15 cellular contexts compared by ENCODE assay signal in the genomic region with DNA sequence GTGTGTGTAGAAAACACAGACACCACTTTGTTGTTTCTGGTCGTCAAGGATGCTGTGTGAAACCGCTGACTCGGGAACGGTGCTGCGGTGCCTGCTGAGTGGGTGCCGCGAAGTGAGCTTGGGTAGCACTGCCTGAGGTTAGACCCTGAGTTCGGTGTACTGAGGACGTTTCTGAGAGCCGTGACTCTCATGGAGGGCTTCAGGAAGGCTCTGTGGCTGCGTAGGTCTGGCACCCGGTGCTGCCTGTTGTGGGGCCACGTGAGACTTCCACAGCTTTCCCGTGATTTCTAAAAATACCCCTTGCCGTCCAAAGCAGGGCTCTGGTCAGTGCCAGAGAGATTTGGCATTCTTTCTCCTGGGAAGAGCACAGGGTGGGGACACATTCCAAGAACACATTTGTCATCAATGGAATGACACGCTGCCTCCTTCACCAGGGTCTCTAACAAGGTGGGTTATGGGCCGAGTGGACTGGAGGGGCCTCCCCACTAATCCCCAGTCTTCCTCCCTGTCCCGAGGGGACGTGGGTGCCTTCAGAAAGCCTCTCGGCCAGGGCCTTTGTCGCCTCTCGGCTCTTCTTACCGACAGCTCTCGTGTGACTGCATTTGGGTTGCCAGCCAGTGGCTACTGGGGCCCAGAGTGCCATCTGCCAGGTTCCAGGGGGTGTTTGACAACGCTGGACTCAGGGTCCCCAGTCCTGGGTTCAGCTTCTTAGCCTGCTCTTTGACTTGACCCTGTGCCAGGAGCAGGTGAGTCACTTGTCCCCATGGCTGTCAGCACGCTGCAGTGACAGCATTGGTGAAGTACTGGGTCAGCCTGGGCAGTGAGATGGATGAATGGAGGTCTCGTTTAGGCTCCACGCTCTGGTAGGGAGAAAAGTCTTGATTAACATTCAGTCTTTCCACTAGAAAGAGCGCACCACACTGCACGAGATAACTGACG.
DNase-seq lines count a peak whose midpoint lies in the region; TF ChIP-seq lines count a peak whose summit lies in the region.
"Had no signal": no experiment of that assay in that cellular context is flagged by ENCODE, and none has a peak within 500 bp of the region (broad histone marks: within the 10 kb centered on the region; RNA-seq: fewer than 3 reads in every experiment).

No MANE protein-coding gene starts in this region.

- peak; percentile 58 for DNase-seq in HT-29 (ENCODE audit: low spot score)
- peak; percentile 90 for DNase-seq in coronary artery (ENCODE audit: low spot score)
- no peak for DNase-seq in NCI-H2196 (lab: John Stamatoyannopoulos, UW; ENCODE audit: unreplicated experiment)
- DNase-seq in foreskin melanocyte, result no peak
- DNase-seq in activated CD4-positive, alpha-beta memory T cell treated with anti-CD3 and anti-CD28 coated beads for 36 hours, result no peak
- DNase-seq: activated CD4-positive, alpha-beta T cell treated with anti-CD3 and anti-CD28 coated beads, Interleukin-2, amount 50 U/mL, for 48 hours; DMS153; effector memory CD8-positive, alpha-beta T cell; NCI-H1417 treated with DMSO at 0.1 percent for 48 hours; NK-92 treated with Interleukin-12 subunit alpha and Interleukin-12 subunit beta, amount 100 ng/mL, for 24 hours; stimulated activated CD4-positive, alpha-beta T cell treated with anti-CD3 and anti-CD28 coated beads, Interleukin-4, amount 100 ng/mL, for 1 hour had no signal

- TF ChIP-seq CTCF in coronary artery (IDR thresholded peaks at IDR 0.05), result no peak

- no peak overlapping the region for H3K4me3 Mint-ChIP-seq in activated CD4-positive, alpha-beta memory T cell treated with anti-CD3 and anti-CD28 coated beads for 36 hours
- H3K4me3 Mint-ChIP-seq: activated naive CD4-positive, alpha-beta T cell treated with anti-CD3 and anti-CD28 coated beads, Interleukin-2, amount 50 U/mL, for 24 hours; effector memory CD8-positive, alpha-beta T cell; natural killer cell treated with Interleukin-12 subunit alpha and Interleukin-12 subunit beta and Interleukin-15 and Interleukin-18, amount 100 ng/mL, for 72 hours had no signal

- no peaks in the 10 kb centered on the region for H3K9me3 ChIP-seq in mesodermal cell (ENCODE audit: control insufficient read depth, low read length)

- peaks cover 36% of the 10 kb centered on the region for H3K36me3 ChIP-seq in mesodermal cell (ENCODE audit: control insufficient read depth, insufficient read depth, low read length)

- H3K4me1 Mint-ChIP-seq in activated CD4-positive, alpha-beta memory T cell treated with anti-CD3 and anti-CD28 coated beads for 36 hours (ENCODE audit: low read depth), result peaks cover 37% of the 10 kb centered on the region

- CTCF ChIA-PET in activated CD4-positive, alpha-beta memory T cell treated with anti-CD3 and anti-CD28 coated beads for 36 hours (lab: Charles Lee), result interaction anchor here (1.1 kb wide), 1 partner anchor 15 kb away, joined by 3 read pairs; no protein-coding TSS in a partner anchor

- H3K27me3 Mint-ChIP-seq in activated CD4-positive, alpha-beta memory T cell treated with anti-CD3 and anti-CD28 coated beads for 36 hours, result no peaks in the 10 kb centered on the region
- H3K27me3 Mint-ChIP-seq: activated naive CD4-positive, alpha-beta T cell treated with anti-CD3 and anti-CD28 coated beads, Interleukin-2, amount 50 U/mL, for 24 hours; effector memory CD8-positive, alpha-beta T cell; natural killer cell treated with Interleukin-12 subunit alpha and Interleukin-12 subunit beta and Interleukin-15 and Interleukin-18, amount 100 ng/mL, for 72 hours had no signal

- H3K27ac ChIP-seq in coronary artery, result peak overlapping the region; percentile 92 to 99
- peak overlapping the region; percentile 98 for H3K27ac ChIP-seq in mesodermal cell (ENCODE audit: low read depth, low read length, severe bottlenecking)
- H3K27ac ChIP-seq in temporal lobe (ENCODE audit: low read depth, low read length), result peak overlapping the region; percentile 81

- intact Hi-C loops in activated CD4-positive, alpha-beta memory T cell treated with anti-CD3 and anti-CD28 coated beads for 36 hours (cut with micrococcal nuclease), result no loop called here

- POLR2A ChIA-PET in activated CD4-positive, alpha-beta memory T cell treated with anti-CD3 and anti-CD28 coated beads for 36 hours (lab: Charles Lee), result no interaction called here

- H3K4me3 ChIP-seq in coronary artery (peak overlapping the region; percentile 7), mesodermal cell (ENCODE audit: extremely low read depth, insufficient read depth, low read length, poor library complexity, severe bottlenecking) (no peak overlapping the region)

- H3K9me3 Mint-ChIP-seq in activated CD4-positive, alpha-beta memory T cell treated with anti-CD3 and anti-CD28 coated beads for 36 hours, result no peaks in the 10 kb centered on the region
- H3K9me3 Mint-ChIP-seq: activated naive CD4-positive, alpha-beta T cell treated with anti-CD3 and anti-CD28 coated beads, Interleukin-2, amount 50 U/mL, for 24 hours; effector memory CD8-positive, alpha-beta T cell; natural killer cell treated with Interleukin-12 subunit alpha and Interleukin-12 subunit beta and Interleukin-15 and Interleukin-18, amount 100 ng/mL, for 72 hours had no signal

- H3K36me3 Mint-ChIP-seq in activated CD4-positive, alpha-beta memory T cell treated with anti-CD3 and anti-CD28 coated beads for 36 hours, result peaks cover 33% of the 10 kb centered on the region

- WGBS in mesodermal cell (ENCODE audit: insufficient coverage in 2 of 2), 2 experiments, result 93 to 94% methylated on average over 26 to 27 of the region's 31 CpGs

- H3K4me1 ChIP-seq in mesodermal cell (ENCODE audit: control insufficient read depth, insufficient read depth, low read length, poor library complexity, severe bottlenecking), result peaks cover 54% of the 10 kb centered on the region

- H3K27ac Mint-ChIP-seq in activated CD4-positive, alpha-beta memory T cell treated with anti-CD3 and anti-CD28 coated beads for 36 hours, result no peak overlapping the region
- H3K27ac Mint-ChIP-seq: activated naive CD4-positive, alpha-beta T cell treated with anti-CD3 and anti-CD28 coated beads, Interleukin-2, amount 50 U/mL, for 24 hours had no signal

Comparison
In these comparisons a context has a peak if more than half of its experiments do, and no peak if none do; other contexts are left out.
1. DNase-seq: peak in HT-29 (single experiment) and coronary artery (single experiment); none in NCI-H2196 (single experiment), foreskin melanocyte (single experiment) and activated CD4-positive, alpha-beta memory T cell treated with anti-CD3 and anti-CD28 coated beads for 36 hours (single experiment).
2. Peak in every context shown above with its lines, with median percentiles within 50 percentile points of each other: H3K27ac ChIP-seq.